8 cellular contexts compared by ENCODE assay signal in genomic region chr5:142611154-142611553, GRCh38.
DNase-seq lines count a peak whose midpoint lies in the region; ATAC-seq, FAIRE-seq and TF ChIP-seq lines count a peak whose summit lies in the region.

No MANE protein-coding gene starts in this region.

- H3K4me3 ChIP-seq in dorsolateral prefrontal cortex: no peak overlapping the region

- ATAC-seq in GM18511 (IDR thresholded peaks at IDR 0.05; ENCODE audit: unreplicated experiment) (peak; percentile 89), HG03045 (IDR thresholded peaks at IDR 0.05; ENCODE audit: unreplicated experiment) (peak; percentile 81), memory B cell (ENCODE audit: low read depth) (peak; percentile 73)

- intact Hi-C loops in dorsolateral prefrontal cortex (cut with DNase I): loop anchor here (1.0 to 10.0 kb wide), 5 partner anchors 41 to 274 kb away; no protein-coding TSS in a partner anchor

- no peaks in the 10 kb centered on the region for H3K27me3 ChIP-seq in dorsolateral prefrontal cortex

- H3K36me3 Mint-ChIP-seq in memory B cell: no peaks in the 10 kb centered on the region

- H3K27ac ChIP-seq in dorsolateral prefrontal cortex: peak overlapping the region in 16 of 59 donors; percentile 5 to 67 (median 39)

- peaks cover 14% of the 10 kb centered on the region for H3K27me3 Mint-ChIP-seq in memory B cell

- FAIRE-seq in A204.1 (lab: Jason Lieb, UNC): peak; percentile 53

- no peak overlapping the region for H3K4me3 Mint-ChIP-seq in memory B cell

- no peak overlapping the region for H3K27ac Mint-ChIP-seq in memory B cell

- no peaks in the 10 kb centered on the region for H3K9me3 Mint-ChIP-seq in memory B cell

- peaks cover 4% of the 10 kb centered on the region for H3K4me1 Mint-ChIP-seq in memory B cell

- DNase-seq in NCI-H69 (lab: John Stamatoyannopoulos, UW) (peak; percentile 78), dorsolateral prefrontal cortex (peak; percentile 53 to 87 (median 75)), memory B cell (ENCODE audit: low spot score in 2 of 2) (peak; percentile 23 to 56)
- DNase-seq in activated CD4-positive, alpha-beta T cell treated with anti-CD3 and anti-CD28 coated beads, Interleukin-2, amount 50 U/mL, for 4 hours: peak; percentile 63 to 70
- peak; percentile 18 to 41 for DNase-seq in stimulated activated CD8-positive, alpha-beta memory T cell treated with anti-CD3 and anti-CD28 coated beads, Interleukin-4, amount 100 ng/mL, for 4 hours (ENCODE audit: low read depth in 2 of 2, low spot score in 1 of 2)

- TF ChIP-seq CTCF in dorsolateral prefrontal cortex (IDR thresholded peaks at IDR 0.05 in 54 of 56, conservative IDR thresholded peaks at IDR 0.05 in 2 of 56; ENCODE audit: low read depth in 1 of 56, partially characterized antibody in 56 of 56): peak; percentile 65 to 92 (median 85)
